ENCODE assay signal across 1 cellular context in the genomic region with DNA sequence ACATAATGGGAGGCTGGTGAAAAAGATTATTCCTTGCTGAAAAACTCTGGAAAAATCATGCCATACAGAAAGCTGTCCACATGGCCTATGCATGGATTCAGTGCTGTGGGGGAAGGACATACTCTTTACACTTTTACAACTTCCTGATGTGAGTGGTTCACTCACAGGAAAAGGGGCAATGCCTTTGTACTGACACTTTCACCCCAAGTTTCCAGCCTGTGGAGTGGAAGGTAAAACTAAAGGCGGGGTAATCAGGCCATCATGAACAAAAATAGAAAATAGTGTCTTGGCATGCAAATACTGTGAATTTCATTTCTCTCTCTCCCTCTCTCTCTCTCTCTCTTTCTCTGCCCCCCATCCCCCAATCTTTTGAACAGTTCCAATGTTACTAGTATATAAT.
TF ChIP-seq lines count a peak whose summit lies in the region.

No MANE protein-coding gene starts in this region.

TF ChIP-seq in SK-N-SH treated with all-trans-retinoic acid at 6 μM for 48 hours, 23 proteins besides CTCF, POLR2A, EP300 and RAD21 (continued from another document):
- TF ChIP-seq, protein P1, sequence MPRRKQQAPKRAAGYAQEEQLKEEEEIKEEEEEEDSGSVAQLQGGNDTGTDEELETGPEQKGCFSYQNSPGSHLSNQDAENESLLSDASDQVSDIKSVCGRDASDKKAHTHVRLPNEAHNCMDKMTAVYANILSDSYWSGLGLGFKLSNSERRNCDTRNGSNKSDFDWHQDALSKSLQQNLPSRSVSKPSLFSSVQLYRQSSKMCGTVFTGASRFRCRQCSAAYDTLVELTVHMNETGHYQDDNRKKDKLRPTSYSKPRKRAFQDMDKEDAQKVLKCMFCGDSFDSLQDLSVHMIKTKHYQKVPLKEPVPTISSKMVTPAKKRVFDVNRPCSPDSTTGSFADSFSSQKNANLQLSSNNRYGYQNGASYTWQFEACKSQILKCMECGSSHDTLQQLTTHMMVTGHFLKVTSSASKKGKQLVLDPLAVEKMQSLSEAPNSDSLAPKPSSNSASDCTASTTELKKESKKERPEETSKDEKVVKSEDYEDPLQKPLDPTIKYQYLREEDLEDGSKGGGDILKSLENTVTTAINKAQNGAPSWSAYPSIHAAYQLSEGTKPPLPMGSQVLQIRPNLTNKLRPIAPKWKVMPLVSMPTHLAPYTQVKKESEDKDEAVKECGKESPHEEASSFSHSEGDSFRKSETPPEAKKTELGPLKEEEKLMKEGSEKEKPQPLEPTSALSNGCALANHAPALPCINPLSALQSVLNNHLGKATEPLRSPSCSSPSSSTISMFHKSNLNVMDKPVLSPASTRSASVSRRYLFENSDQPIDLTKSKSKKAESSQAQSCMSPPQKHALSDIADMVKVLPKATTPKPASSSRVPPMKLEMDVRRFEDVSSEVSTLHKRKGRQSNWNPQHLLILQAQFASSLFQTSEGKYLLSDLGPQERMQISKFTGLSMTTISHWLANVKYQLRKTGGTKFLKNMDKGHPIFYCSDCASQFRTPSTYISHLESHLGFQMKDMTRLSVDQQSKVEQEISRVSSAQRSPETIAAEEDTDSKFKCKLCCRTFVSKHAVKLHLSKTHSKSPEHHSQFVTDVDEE (CRISPR knock-in tag; IDR thresholded peaks at IDR 0.05) = no peak
- TF ChIP-seq, protein P2, sequence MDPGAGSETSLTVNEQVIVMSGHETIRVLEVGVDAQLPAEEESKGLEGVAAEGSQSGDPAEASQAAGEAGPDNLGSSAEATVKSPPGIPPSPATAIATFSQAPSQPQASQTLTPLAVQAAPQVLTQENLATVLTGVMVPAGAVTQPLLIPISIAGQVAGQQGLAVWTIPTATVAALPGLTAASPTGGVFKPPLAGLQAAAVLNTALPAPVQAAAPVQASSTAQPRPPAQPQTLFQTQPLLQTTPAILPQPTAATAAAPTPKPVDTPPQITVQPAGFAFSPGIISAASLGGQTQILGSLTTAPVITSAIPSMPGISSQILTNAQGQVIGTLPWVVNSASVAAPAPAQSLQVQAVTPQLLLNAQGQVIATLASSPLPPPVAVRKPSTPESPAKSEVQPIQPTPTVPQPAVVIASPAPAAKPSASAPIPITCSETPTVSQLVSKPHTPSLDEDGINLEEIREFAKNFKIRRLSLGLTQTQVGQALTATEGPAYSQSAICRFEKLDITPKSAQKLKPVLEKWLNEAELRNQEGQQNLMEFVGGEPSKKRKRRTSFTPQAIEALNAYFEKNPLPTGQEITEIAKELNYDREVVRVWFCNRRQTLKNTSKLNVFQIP (CRISPR knock-in tag; IDR thresholded peaks at IDR 0.05; ENCODE audit: borderline replicate concordance, low read depth) = no peak
- TF ChIP-seq ZFP30 (CRISPR knock-in tag; IDR thresholded peaks at IDR 0.05) = no peak
- TF ChIP-seq ZNF8 (CRISPR knock-in tag; IDR thresholded peaks at IDR 0.05) = no peak
- TF ChIP-seq ZFP3 (CRISPR knock-in tag; IDR thresholded peaks at IDR 0.05) = no peak
- TF ChIP-seq BACH2 (CRISPR knock-in tag; IDR thresholded peaks at IDR 0.05; ENCODE audit: borderline replicate concordance) = no peak
- no peak for TF ChIP-seq ESRRG (CRISPR knock-in tag; IDR thresholded peaks at IDR 0.05)
